ENCODE assay signal across 25 cellular contexts in the genomic region with DNA sequence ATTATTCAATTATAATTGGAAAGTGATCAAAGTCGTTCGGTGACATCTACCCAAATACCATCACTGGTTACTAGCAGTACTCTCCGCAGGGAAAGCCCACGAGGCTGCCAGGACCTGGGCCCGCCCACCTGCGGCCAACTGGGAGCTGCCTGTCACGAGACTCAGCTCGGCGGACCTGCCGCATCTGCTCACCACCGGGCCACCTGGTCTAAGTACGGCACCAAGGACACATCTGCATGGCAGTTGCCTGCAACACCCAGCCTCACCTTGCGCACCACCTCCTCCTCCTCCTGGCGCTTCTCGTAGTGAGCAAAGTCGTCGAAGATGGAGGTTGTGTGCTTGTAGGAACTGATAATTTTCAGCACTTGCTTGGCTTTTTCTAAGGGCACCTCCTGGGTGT. TPM values are rescaled to one million over a fixed set of nuclear protein-coding genes. Genes with fewer than 3 reads are reported as not detected.
DNase-seq lines count a peak whose midpoint lies in the region; ATAC-seq, FAIRE-seq and TF ChIP-seq lines count a peak whose summit lies in the region.
"Had no signal": no experiment of that assay in that cellular context is flagged by ENCODE, and none has a peak within 500 bp of the region (broad histone marks: within the 10 kb centered on the region; RNA-seq: fewer than 3 reads in every experiment).

No MANE protein-coding gene starts in this region.

- no peak overlapping the region for H3K4me3 ChIP-seq in right atrium auricular region
- H3K4me3 ChIP-seq in GM12878: no peak overlapping the region
- H3K4me3 ChIP-seq in neuronal stem cell (ENCODE audit: low read length in 2 of 2): no peak overlapping the region
- H3K4me3 ChIP-seq in CD8-positive, alpha-beta memory T cell (ENCODE audit: low read length): no peak overlapping the region
- no peak overlapping the region for H3K4me3 ChIP-seq in H7 (ENCODE audit: insufficient read depth, low read depth, low read length)
- H3K4me3 ChIP-seq: A549 had no signal

- H3K9me3 ChIP-seq in right atrium auricular region (no peaks in the 10 kb centered on the region), GM12878 (replicated peaks; ENCODE audit: control insufficient read depth, insufficient read depth, low read length) (no peaks in the 10 kb centered on the region), neuronal stem cell (replicated peaks in 1 of 2; ENCODE audit: control insufficient read depth in 2 of 2, insufficient read depth in 1 of 2, low read depth in 1 of 2, low read length in 2 of 2) (no peaks in the 10 kb centered on the region)
- no peaks in the 10 kb centered on the region for H3K9me3 ChIP-seq in CD8-positive, alpha-beta memory T cell (ENCODE audit: low read length)
- H3K9me3 ChIP-seq: A549 had no signal

- no peak overlapping the region for H3K4me3 Mint-ChIP-seq in CD8-positive, alpha-beta memory T cell
- H3K4me3 Mint-ChIP-seq: CD4-positive, alpha-beta T cell; IgD-negative memory B cell had no signal

- H3K27me3 ChIP-seq in right atrium auricular region (no peaks in the 10 kb centered on the region), GM12878 (replicated peaks in 1 of 2; ENCODE audit: control insufficient read depth in 2 of 2, insufficient read depth in 2 of 2, low read length in 1 of 2) (no peaks in the 10 kb centered on the region), neuronal stem cell (ENCODE audit: control insufficient read depth in 3 of 3, insufficient read depth in 3 of 3, low read depth in 1 of 3, low read length in 3 of 3) (no peaks in the 10 kb centered on the region), H7 (ENCODE audit: control insufficient read depth, insufficient read depth, low read length) (no peaks in the 10 kb centered on the region)
- no peaks in the 10 kb centered on the region for H3K27me3 ChIP-seq in CD8-positive, alpha-beta memory T cell (ENCODE audit: insufficient read depth, low read length, poor library complexity, severe bottlenecking)

- H4K20me1 ChIP-seq in GM12878 (ENCODE audit: control insufficient read depth, insufficient read depth): peaks cover 8% of the 10 kb centered on the region

- H3K27ac Mint-ChIP-seq in CD8-positive, alpha-beta memory T cell: no peak overlapping the region
- H3K27ac Mint-ChIP-seq: CD4-positive, alpha-beta T cell had no signal

- H3K36me3 ChIP-seq in right atrium auricular region (peaks cover 68% of the 10 kb centered on the region), GM12878 (ENCODE audit: control insufficient read depth in 2 of 2, insufficient read depth in 2 of 2, low read length in 1 of 2) (peaks cover 18 to 37% of the 10 kb centered on the region in 2 experiments), neuronal stem cell (replicated peaks in 1 of 2; ENCODE audit: control insufficient read depth in 2 of 2, insufficient read depth in 2 of 2, low read length in 2 of 2) (peaks cover 51 to 93% of the 10 kb centered on the region in 2 donors), H7 (replicated peaks; ENCODE audit: control insufficient read depth, insufficient read depth, low read length) (peaks cover 34% of the 10 kb centered on the region)
- H3K36me3 ChIP-seq in CD8-positive, alpha-beta memory T cell (ENCODE audit: insufficient read depth, low read length): peaks cover 31% of the 10 kb centered on the region

- H3K9me3 Mint-ChIP-seq in CD8-positive, alpha-beta memory T cell: no peaks in the 10 kb centered on the region
- H3K9me3 Mint-ChIP-seq: CD4-positive, alpha-beta T cell; IgD-negative memory B cell had no signal

- TF ChIP-seq CTCF in right atrium auricular region (IDR thresholded peaks at IDR 0.05): no peak
- TF ChIP-seq CTCF in GM12878 (IDR thresholded peaks at IDR 0.05 in 2 of 3, conservative IDR thresholded peaks at IDR 0.05 in 1 of 3; ENCODE audit: control insufficient read depth in 2 of 3, extremely low read depth in 1 of 3, insufficient read depth in 1 of 3, low read depth in 3 of 3, low read length in 3 of 3): no peak

- in situ Hi-C loops in GM12878 (cut with MboI): no loop called here

- peaks cover 6% of the 10 kb centered on the region for H3K79me1 ChIP-seq in neuronal stem cell (ENCODE audit: low read depth, low read length)

- H3K79me2 ChIP-seq in GM12878 (ENCODE audit: control insufficient read depth, insufficient read depth, low read length): peaks cover 9% of the 10 kb centered on the region

- ATAC-seq in Right ventricle myocardium inferior (no peak), GM12878 (no peak)
- ATAC-seq: A549 had no signal

- peak overlapping the region; percentile 30 for H4K91ac ChIP-seq in neuronal stem cell (ENCODE audit: low read depth, low read length, poor library complexity)

- CTCF ChIA-PET in GM12878 (lab: Yijun Ruan, JAX): no interaction called here
- CTCF ChIA-PET in CD8-positive, alpha-beta memory T cell (lab: Charles Lee): no interaction called here

- peaks cover 0 to 89% (median 6%) of the 10 kb centered on the region in 3 donors for H3K36me3 Mint-ChIP-seq in CD8-positive, alpha-beta memory T cell

- peaks cover 34 to 59% (median 43%) of the 10 kb centered on the region in 3 donors for H3K4me1 Mint-ChIP-seq in CD8-positive, alpha-beta memory T cell

- H3K14ac ChIP-seq in neuronal stem cell (ENCODE audit: low read length): no peak overlapping the region

- no peak overlapping the region for H2BK15ac ChIP-seq in neuronal stem cell (ENCODE audit: low read length)

- TF ChIP-seq EP300 in GM12878 (IDR thresholded peaks at IDR 0.05; ENCODE audit: borderline replicate concordance in 1 of 2, control insufficient read depth in 1 of 2, low read depth in 2 of 2, low read length in 2 of 2): no peak

- H3K18ac ChIP-seq in neuronal stem cell (ENCODE audit: low read length): no peak overlapping the region

- H3K27me3 Mint-ChIP-seq in CD8-positive, alpha-beta memory T cell: no peaks in the 10 kb centered on the region
- H3K27me3 Mint-ChIP-seq: CD4-positive, alpha-beta T cell; IgD-negative memory B cell had no signal

- H3K9ac ChIP-seq in GM12878 (ENCODE audit: control insufficient read depth, insufficient read depth, low read length): no peak overlapping the region
- peak overlapping the region; percentile 31 for H3K9ac ChIP-seq in neuronal stem cell (ENCODE audit: low read depth, low read length, poor library complexity)

- peak; percentile 61 for TF ChIP-seq POLR2A in GM12878 (IDR thresholded peaks at IDR 0.05; ENCODE audit: low read depth, low read length)

- no peak overlapping the region for H2BK120ac ChIP-seq in neuronal stem cell (ENCODE audit: low read depth, low read length)

- peaks cover 0 to 19% of the 10 kb centered on the region in 2 donors for H3K4me1 ChIP-seq in right atrium auricular region
- H3K4me1 ChIP-seq in GM12878 (ENCODE audit: control insufficient read depth, insufficient read depth, low read length): no peaks in the 10 kb centered on the region
- H3K4me1 ChIP-seq in neuronal stem cell (ENCODE audit: control insufficient read depth in 2 of 2, insufficient read depth in 1 of 2, low read depth in 1 of 2, low read length in 2 of 2): peaks cover 0 to 1% of the 10 kb centered on the region in 2 donors
- H3K4me1 ChIP-seq in CD8-positive, alpha-beta memory T cell (ENCODE audit: insufficient read depth, low read length): peaks cover 14% of the 10 kb centered on the region

- RAD21 ChIA-PET in GM12878 (lab: Charles Lee; ENCODE audit: unreplicated experiment): no interaction called here

- H2BK12ac ChIP-seq in neuronal stem cell (ENCODE audit: low read length): no peak overlapping the region

- H3K27ac ChIP-seq in right atrium auricular region (no peak overlapping the region), GM12878 (ENCODE audit: control insufficient read depth, insufficient read depth) (no peak overlapping the region), neuronal stem cell (replicated peaks; ENCODE audit: low read length) (no peak overlapping the region)
- no peak overlapping the region for H3K27ac ChIP-seq in CD8-positive, alpha-beta memory T cell (ENCODE audit: low read depth, low read length)
- H3K27ac ChIP-seq: 22Rv1, A549, C4-2B, HL-60 had no signal

- no peak overlapping the region for H4K8ac ChIP-seq in neuronal stem cell (ENCODE audit: low read depth, low read length)

- no peak overlapping the region for H3K23ac ChIP-seq in neuronal stem cell (ENCODE audit: low read depth, low read length, poor library complexity)

- DNase-seq in Right ventricle myocardium inferior (ENCODE audit: missing footprints) (peak; percentile 65), right atrium auricular region (ENCODE audit: low spot score) (no peak), GM12878 (ENCODE audit: low read depth, low spot score) (no peak), neuronal stem cell (ENCODE audit: low spot score) (no peak), COLO668 (lab: John Stamatoyannopoulos, UW; ENCODE audit: unreplicated experiment) (no peak), H7 (no peak)
- DNase-seq in CD8-positive, alpha-beta memory T cell: no peak
- DNase-seq: AML-193; CD4-positive, alpha-beta T cell; DMS 273 treated with DMSO at 0.1 percent for 48 hours; DMS53; DND-41; EL; HCEC 1CT; KG1 had no signal

- 92% methylated on average over 17 of the region's 17 CpGs for WGBS in GM12878 (ENCODE audit: insufficient coverage, insufficient replicate concordance, low lambda C conversion rate, missing lambda C conversion rate)
- WGBS in neuronal stem cell (ENCODE audit: extremely low coverage in 2 of 2, insufficient read length in 2 of 2, insufficient replicate concordance in 1 of 2), 2 donors: no CpG with 5 or more reads among the region's 17 CpGs

- BruUV-seq in GM12878 (replicated peaks; lab: Mats Ljungman, UMichigan): no TSS peak

- no peak for TF ChIP-seq RAD21 in GM12878 (IDR thresholded peaks at IDR 0.05; ENCODE audit: insufficient read depth, low read depth, low read length)

- SMC1A ChIA-PET in GM12878 (lab: Charles Lee; ENCODE audit: uncharacterized antibody, unreplicated experiment): no interaction called here

- H3K4ac ChIP-seq in neuronal stem cell (ENCODE audit: low read length): no peak overlapping the region

- FAIRE-seq in GM12878 (lab: Jason Lieb, UNC): no peak
- FAIRE-seq: A549, GM12891, GM19239 had no signal

- POLR2A ChIA-PET in GM12878 (lab: Charles Lee): no interaction called here
- POLR2A ChIA-PET in CD8-positive, alpha-beta memory T cell (lab: Charles Lee): no interaction called here

- H2AFZ ChIP-seq in GM12878 (ENCODE audit: control insufficient read depth, low read depth, low read length) (no peak overlapping the region), neuronal stem cell (ENCODE audit: low read length) (no peak overlapping the region)

- intact Hi-C loops in Right ventricle myocardium inferior (cut with DNase I) (no loop called here), GM12878 (cut with micrococcal nuclease; ENCODE audit: unreplicated experiment) (no loop called here)

- no peak overlapping the region for H3K4me2 ChIP-seq in GM12878 (ENCODE audit: control insufficient read depth, insufficient read depth)
- H3K4me2 ChIP-seq in neuronal stem cell (ENCODE audit: insufficient read depth, low read length, poor library complexity, severe bottlenecking): no peak overlapping the region
- H3K4me2 ChIP-seq: A549 had no signal

- H2AK5ac ChIP-seq in neuronal stem cell (ENCODE audit: low read depth, low read length): no peak overlapping the region

- H2BK5ac ChIP-seq in neuronal stem cell (ENCODE audit: low read length): no peak overlapping the region

RNA-seq across cellular contexts. Expression of a gene that starts 13.9 kb away (rescaled TPM):
- total RNA-seq in Right ventricle myocardium inferior: 22.9 TPM
- 10 to 100 TPM; 15.7 to 26.1 TPM for total RNA-seq in right atrium auricular region
- total RNA-seq in GM12878 (2013; cell fraction: nucleolus; rRNA removed): 18.1 and 21.9 TPM in 2 replicates
- 19.7 and 21.6 TPM in 2 replicates for total RNA-seq in GM12878 (2014; rRNA removed)
- total RNA-seq in GM12878 (2014; rRNA removed; fragmentation: Illumina TruSeq; extraction: Trizol): 18.5 and 21.3 TPM in 2 replicates
- total RNA-seq in GM12878 (2021): 36.1 and 37.8 TPM in 2 replicates
- 17.4 TPM for polyA plus RNA-seq in GM12878 (2011; ENCODE audit: low read depth)
- 23.2 and 27.5 TPM in 2 replicates for polyA plus RNA-seq in GM12878 (2011; rRNA removed)
- polyA plus RNA-seq in GM12878 (2011; cell fraction: cytosol; rRNA removed): 20.2 and 23.4 TPM in 2 replicates
- polyA plus RNA-seq in GM12878 (2011; cell fraction: nucleus; rRNA removed): 24.5 and 27.8 TPM in 2 replicates
- 21.8 and 26.7 TPM in 2 replicates for polyA plus RNA-seq in GM12878 (2012)
- 23.3 and 24.7 TPM in 2 replicates for polyA plus RNA-seq in GM12878 (2014; fragmentation: Illumina TruSeq; extraction: Trizol)
- 10 to 100 TPM; 11.4 to 14.8 TPM for polyA plus RNA-seq in GM12878 (2014; fragmentation: Nextera tagmentation; extraction: Ambion mirVana)
- 32.9 and 33.1 TPM in 2 replicates for polyA plus RNA-seq in GM12878 (2014; rRNA removed)
- polyA plus RNA-seq in GM12878 (2016; fragmentation: Nextera tagmentation; extraction: Ambion mirVana): 10 to 100 TPM in 1 of 2 experiments, 1 to 10 TPM in 1; 4.6 to 14.5 TPM
- polyA minus RNA-seq in GM12878 (2011; rRNA and poly(A)+ RNA removed): 19.0 and 21.1 TPM in 2 replicates
- polyA minus RNA-seq in GM12878 (2011; cell fraction: cytosol; rRNA and poly(A)+ RNA removed): 14.3 and 17.2 TPM in 2 replicates
- polyA minus RNA-seq in GM12878 (2011; cell fraction: nucleus; rRNA and poly(A)+ RNA removed): 5.7 and 10.3 TPM in 2 replicates
- 33.5 TPM for polyA plus RNA-seq in neuronal stem cell (2013, experiment 1 of 2)
- polyA plus RNA-seq in neuronal stem cell (2013, experiment 2 of 2): 33.7 TPM
- 10 to 100 TPM; 47.0 to 47.5 TPM for total RNA-seq in CD8-positive, alpha-beta memory T cell
- 43.1 TPM for polyA plus RNA-seq in CD8-positive, alpha-beta memory T cell
- total RNA-seq in H7 (2014; rRNA removed; shearing (Covaris generic)): 32.6 and 36.0 TPM in 2 replicates

RNA-seq across cellular contexts. Expression of a gene that starts 33.7 kb away (rescaled TPM):
- total RNA-seq in Right ventricle myocardium inferior (not detected), right atrium auricular region (not detected), GM12878 (2014; rRNA removed) (0.11 TPM in 1 of 2 replicates, not detected in the other), GM12878 (2014; rRNA removed; fragmentation: Illumina TruSeq; extraction: Trizol) (not detected in 2 replicates), GM12878 (2021) (not detected in 2 replicates)
- 27.4 and 27.6 TPM in 2 replicates for total RNA-seq in GM12878 (2013; cell fraction: nucleolus; rRNA removed)
- 0.29 TPM for polyA plus RNA-seq in GM12878 (2011; ENCODE audit: low read depth)
- polyA plus RNA-seq in GM12878 (2011; rRNA removed) (0.26 and 0.31 TPM in 2 replicates), GM12878 (2014; fragmentation: Illumina TruSeq; extraction: Trizol) (not detected in 2 replicates), GM12878 (2014; fragmentation: Nextera tagmentation; extraction: Ambion mirVana) (not detected), GM12878 (2014; rRNA removed) (0.08 TPM in 1 of 2 replicates, not detected in the other), GM12878 (2016; fragmentation: Nextera tagmentation; extraction: Ambion mirVana) (not detected)
- 0.99 and 1.1 TPM in 2 replicates for polyA plus RNA-seq in GM12878 (2011; cell fraction: cytosol; rRNA removed)
- 4.9 and 10.3 TPM in 2 replicates for polyA plus RNA-seq in GM12878 (2011; cell fraction: nucleus; rRNA removed)
- polyA plus RNA-seq in GM12878 (2012): 1.2 and 4.0 TPM in 2 replicates
- 0.66 and 1.3 TPM in 2 replicates for polyA minus RNA-seq in GM12878 (2011; rRNA and poly(A)+ RNA removed)
- polyA minus RNA-seq in GM12878 (2011; cell fraction: cytosol; rRNA and poly(A)+ RNA removed): not detected in 2 replicates
- 1.7 and 2.4 TPM in 2 replicates for polyA minus RNA-seq in GM12878 (2011; cell fraction: nucleus; rRNA and poly(A)+ RNA removed)
- 0.03 TPM for polyA plus RNA-seq in neuronal stem cell (2013, experiment 1 of 2)
- 0.06 TPM for polyA plus RNA-seq in neuronal stem cell (2013, experiment 2 of 2)
- total RNA-seq in CD8-positive, alpha-beta memory T cell: not detected
- polyA plus RNA-seq in CD8-positive, alpha-beta memory T cell: not detected
- 0.26 TPM in 1 of 2 replicates, not detected in the other for total RNA-seq in H7 (2014; rRNA removed; shearing (Covaris generic))
- total RNA-seq: CD4-positive, alpha-beta T cell; HT1080 had no signal
- polyA plus RNA-seq: BJ, IgD-negative memory B cell had no signal

RNA-seq across cellular contexts. Expression of a gene that starts 52.2 kb away (rescaled TPM):
- total RNA-seq in Right ventricle myocardium inferior (not detected), right atrium auricular region (not detected), GM12878 (2014; rRNA removed) (not detected in 2 replicates), GM12878 (2014; rRNA removed; fragmentation: Illumina TruSeq; extraction: Trizol) (not detected in 2 replicates), GM12878 (2021) (not detected in 2 replicates)
- not detected in 2 replicates for total RNA-seq in GM12878 (2013; cell fraction: nucleolus; rRNA removed)
- not detected for polyA plus RNA-seq in GM12878 (2011; ENCODE audit: low read depth)
- polyA plus RNA-seq in GM12878 (2011; rRNA removed) (not detected in 2 replicates), GM12878 (2014; fragmentation: Illumina TruSeq; extraction: Trizol) (not detected in 2 replicates), GM12878 (2014; fragmentation: Nextera tagmentation; extraction: Ambion mirVana) (not detected), GM12878 (2014; rRNA removed) (not detected in 2 replicates), GM12878 (2016; fragmentation: Nextera tagmentation; extraction: Ambion mirVana) (under 1 TPM in 1 of 2 experiments, not detected in 1; 0.11 TPM)
- polyA plus RNA-seq in GM12878 (2011; cell fraction: cytosol; rRNA removed): not detected in 2 replicates
- not detected in 2 replicates for polyA plus RNA-seq in GM12878 (2011; cell fraction: nucleus; rRNA removed)
- polyA plus RNA-seq in GM12878 (2012): not detected in 2 replicates
- not detected in 2 replicates for polyA minus RNA-seq in GM12878 (2011; rRNA and poly(A)+ RNA removed)
- polyA minus RNA-seq in GM12878 (2011; cell fraction: cytosol; rRNA and poly(A)+ RNA removed): not detected in 2 replicates
- not detected in 2 replicates for polyA minus RNA-seq in GM12878 (2011; cell fraction: nucleus; rRNA and poly(A)+ RNA removed)
- polyA plus RNA-seq in neuronal stem cell (2013, experiment 1 of 2): 39.2 TPM
- polyA plus RNA-seq in neuronal stem cell (2013, experiment 2 of 2): 40.2 TPM
- total RNA-seq in CD8-positive, alpha-beta memory T cell: not detected
- not detected for polyA plus RNA-seq in CD8-positive, alpha-beta memory T cell
- total RNA-seq in H7 (2014; rRNA removed; shearing (Covaris generic)): 3.0 and 4.8 TPM in 2 replicates
- total RNA-seq: CD4-positive, alpha-beta T cell; H4; HT1080 had no signal
- polyA plus RNA-seq: BJ, IgD-negative memory B cell had no signal
